Comparison of ENCODE assay signal across 21 cellular contexts in genomic region chr13:28402057-28402381, GRCh38.
DNase-seq lines count a peak whose midpoint lies in the region; ATAC-seq and TF ChIP-seq lines count a peak whose summit lies in the region.
"Had no signal": no experiment of that assay in that cellular context is flagged by ENCODE, and none has a peak within 500 bp of the region (broad histone marks: within the 10 kb centered on the region; RNA-seq: fewer than 3 reads in every experiment).

No MANE protein-coding gene starts in this region.

- TF ChIP-seq POLR2A in IMR-90 (IDR thresholded peaks at IDR 0.05; ENCODE audit: low read depth, low read length), result no peak
- no peak for TF ChIP-seq POLR2A in uterus (IDR thresholded peaks at IDR 0.05)

- H4K8ac ChIP-seq in IMR-90 (ENCODE audit: low read depth in 2 of 2, low read length in 2 of 2), result peak overlapping the region in 1 of 2 experiments; percentile 77; a peak in 2 of 4 replicates

- no peaks in the 10 kb centered on the region for H3K36me3 ChIP-seq in IMR-90 (ENCODE audit: control insufficient read depth, insufficient read depth, low read length)
- no peaks in the 10 kb centered on the region for H3K36me3 ChIP-seq in brain microvascular endothelial cell (replicated peaks)
- peaks cover 0 to 3% (median 0%) of the 10 kb centered on the region in 3 donors for H3K36me3 ChIP-seq in skeletal muscle tissue (ENCODE audit: control insufficient read depth in 3 of 3, insufficient read depth in 3 of 3, low read length in 3 of 3)
- H3K36me3 ChIP-seq in uterus, result no peaks in the 10 kb centered on the region
- H3K36me3 ChIP-seq: stomach, transverse colon had no signal

- no peak overlapping the region for H2AK9ac ChIP-seq in IMR-90 (replicated peaks; ENCODE audit: low read depth, low read length, poor library complexity)

- no peak overlapping the region for H3K4ac ChIP-seq in IMR-90 (ENCODE audit: low read depth, low read length)

- no CpG with 5 or more reads among the region's 5 CpGs for WGBS in IMR-90 (ENCODE audit: extremely low coverage in 2 of 2, insufficient read length in 1 of 2), 2 experiments

- H2BK5ac ChIP-seq in IMR-90 (ENCODE audit: low read depth, low read length, poor library complexity, severe bottlenecking), result peak overlapping the region; percentile 70

- H3K4me3 ChIP-seq in IMR-90 (ENCODE audit: insufficient read depth, low read depth, low read length), result no peak overlapping the region
- H3K4me3 ChIP-seq in brain microvascular endothelial cell (ENCODE audit: low read depth, low read length), result no peak overlapping the region
- no peak overlapping the region for H3K4me3 ChIP-seq in skeletal muscle tissue (ENCODE audit: low read length in 3 of 3)
- H3K4me3 ChIP-seq in uterus, result no peak overlapping the region
- H3K4me3 ChIP-seq: body of pancreas, stomach, transverse colon had no signal

- H2AK5ac ChIP-seq in IMR-90 (ENCODE audit: low read depth, low read length), result peak overlapping the region; percentile 71; the same call in 1 of the 2 replicates

- dilution Hi-C loops in IMR-90 (cut with HindIII; ENCODE audit: low sequenced_read_pairs, unreplicated experiment), result no loop called here

- 0 out of 4 replicates have a peak, but pooled peaks cover 0 to 3% of the 10 kb centered on the region in 2 experiments for H3K79me1 ChIP-seq in IMR-90 (ENCODE audit: low read depth in 1 of 2, low read length in 2 of 2)

- intact Hi-C loops in IMR-90 (cut with micrococcal nuclease) (no loop called here), uterus (cut with DNase I; ENCODE audit: low total_unique reads) (no loop called here)

- no peak overlapping the region for H2AFZ ChIP-seq in IMR-90 (replicated peaks; ENCODE audit: low read length, poor library complexity)

- no peak overlapping the region for H2BK15ac ChIP-seq in IMR-90 (ENCODE audit: low read depth, low read length)

- DNase-seq in IMR-90 (no peak), brain microvascular endothelial cell (no peak), iPS-NIHi7 (ENCODE audit: extremely low spot score) (no peak), uterus (no peak)
- DNase-seq: activated CD4-positive, alpha-beta T cell treated with anti-CD3 and anti-CD28 coated beads, Interleukin-2, amount 10 ng/mL, durations not matched to agents 24 days and 14 days; activated gamma-delta T cell treated with Interleukin-2 at 50 U/mL for 16 hours; activated T-cell treated with anti-CD3 and anti-CD28 coated beads, Interleukin-2, amount 50 U/mL, for 24 hours; body of pancreas; kidney glomerular epithelial cell; NCI-H1436 treated with DMSO at 0.1 percent for 48 hours; NCI-H2107; NCI-H446; NCI-H82; small intestine; stimulated activated CD4-positive, alpha-beta T cell treated with anti-CD3 and anti-CD28 coated beads, Interleukin-2, amount 100 ng/mL, for 24 hours; stomach; transverse colon had no signal

- no peaks in the 10 kb centered on the region for H3K9me1 ChIP-seq in IMR-90 (ENCODE audit: insufficient read depth, low read length)

- CTCF ChIA-PET in IMR-90 (lab: Yijun Ruan, JAX), result interaction anchor here (1.0 kb wide), 1 partner anchor 10 kb away, joined by 4 read pairs; no protein-coding TSS in a partner anchor

- no peak overlapping the region for H4K5ac ChIP-seq in IMR-90 (ENCODE audit: low read depth, low read length)

- no peak overlapping the region for H4K91ac ChIP-seq in IMR-90 (ENCODE audit: insufficient read depth, low read depth, low read length)

- TF ChIP-seq CTCF in C4-2B (conservative IDR thresholded peaks at IDR 0.05), result no peak
- no peak for TF ChIP-seq CTCF in IMR-90 (conservative IDR thresholded peaks at IDR 0.05; ENCODE audit: low read depth, low read length)
- TF ChIP-seq CTCF in brain microvascular endothelial cell (IDR thresholded peaks at IDR 0.05; ENCODE audit: low read depth, low read length, missing control alignments), result no peak
- no peak for TF ChIP-seq CTCF in uterus (IDR thresholded peaks at IDR 0.05)

- no peak for ATAC-seq in IMR-90 (ENCODE audit: low read depth)
- no peak for ATAC-seq in GM18511 (IDR thresholded peaks at IDR 0.05; ENCODE audit: unreplicated experiment)
- ATAC-seq: body of pancreas had no signal

- H3K27me3 ChIP-seq in IMR-90 (ENCODE audit: control insufficient read depth, insufficient read depth, low read length), result no peaks in the 10 kb centered on the region
- no peaks in the 10 kb centered on the region for H3K27me3 ChIP-seq in brain microvascular endothelial cell (replicated peaks)
- no peaks in the 10 kb centered on the region for H3K27me3 ChIP-seq in skeletal muscle tissue (ENCODE audit: control insufficient read depth in 3 of 3, insufficient read depth in 3 of 3, low read length in 3 of 3)
- no peaks in the 10 kb centered on the region for H3K27me3 ChIP-seq in uterus
- H3K27me3 ChIP-seq: body of pancreas, transverse colon had no signal

- TF ChIP-seq RAD21 in IMR-90 (IDR thresholded peaks at IDR 0.05; ENCODE audit: low read length), result no peak

- H3K27ac ChIP-seq in C4-2B, result peak overlapping the region; percentile 46; the same call in 1 of the 2 replicates
- H3K27ac ChIP-seq in IMR-90 (ENCODE audit: insufficient read depth, low read length), result no peak overlapping the region
- H3K27ac ChIP-seq in brain microvascular endothelial cell, result peak overlapping the region; percentile 84
- H3K27ac ChIP-seq in skeletal muscle tissue (ENCODE audit: low read depth, low read length), result peak overlapping the region; percentile 0
- H3K27ac ChIP-seq in uterus, result peak overlapping the region in 1 of 2 donors; percentile 61
- H3K27ac ChIP-seq: body of pancreas, KMS-11, stomach, transverse colon had no signal

- no peak overlapping the region for H3K56ac ChIP-seq in IMR-90 (ENCODE audit: extremely low read depth, insufficient read depth, low read length)

- H3K9ac ChIP-seq in IMR-90 (ENCODE audit: low read depth, low read length) (no peak overlapping the region), skeletal muscle tissue (ENCODE audit: low read depth in 1 of 3, low read length in 3 of 3) (no peak overlapping the region)
- H3K9ac ChIP-seq: KMS-11 had no signal

- no TSS peak for BruUV-seq in IMR-90 (replicated peaks; lab: Mats Ljungman, UMichigan)

- no peak overlapping the region for H3K18ac ChIP-seq in IMR-90 (ENCODE audit: low read depth, low read length)

- H3K4me1 ChIP-seq in IMR-90 (ENCODE audit: control insufficient read depth, insufficient read depth, low read length), result peaks cover 2% of the 10 kb centered on the region; the same call in 1 of the 2 replicates
- H3K4me1 ChIP-seq in skeletal muscle tissue (ENCODE audit: control insufficient read depth in 3 of 3, insufficient read depth in 3 of 3, low read length in 3 of 3), result peaks cover 0 to 3% (median 2%) of the 10 kb centered on the region in 3 donors
- H3K4me1 ChIP-seq in uterus, result no peaks in the 10 kb centered on the region
- H3K4me1 ChIP-seq: body of pancreas, stomach had no signal

- no peak overlapping the region; the same call in 1 of the 2 replicates for H2BK120ac ChIP-seq in IMR-90 (ENCODE audit: low read depth, low read length)

- in situ Hi-C loops in IMR-90 (cut with MboI; ENCODE audit: low sequenced_read_pairs) (no loop called here), brain microvascular endothelial cell (cut with HindIII; ENCODE audit: low pct_ligation_motif_present, low sequenced_read_pairs) (no loop called here)

- peak overlapping the region; percentile 49; the same call in 1 of the 2 replicates for H3K4me2 ChIP-seq in IMR-90 (ENCODE audit: low read depth, low read length)
- H3K4me2 ChIP-seq: KMS-11 had no signal

- POLR2A ChIA-PET in IMR-90 (lab: Charles Lee; ENCODE audit: unreplicated experiment), result no interaction called here

- H3K9me3 ChIP-seq in IMR-90 (ENCODE audit: control insufficient read depth, insufficient read depth, low read length) (no peaks in the 10 kb centered on the region), skeletal muscle tissue (ENCODE audit: control insufficient read depth in 3 of 3, low read length in 3 of 3) (no peaks in the 10 kb centered on the region), uterus (no peaks in the 10 kb centered on the region)
- H3K9me3 ChIP-seq: body of pancreas, stomach, transverse colon had no signal

- H3K23ac ChIP-seq in IMR-90 (ENCODE audit: low read depth, low read length), result no peak overlapping the region

- peak overlapping the region; percentile 28; the same call in 1 of the 2 replicates for H2BK20ac ChIP-seq in IMR-90 (ENCODE audit: low read depth, low read length)

- no peak overlapping the region for H3K14ac ChIP-seq in IMR-90 (replicated peaks; ENCODE audit: low read depth, low read length)

- H4K20me1 ChIP-seq in IMR-90 (ENCODE audit: insufficient read depth, low read length), result no peaks in the 10 kb centered on the region

TF ChIP-seq in IMR-90, 13 proteins besides CTCF, POLR2A, EP300 and RAD21:
- TF ChIP-seq FOS (IDR thresholded peaks at IDR 0.05; ENCODE audit: low read depth, low read length), result peak; percentile 48; the same call in 1 of the 2 replicates
- no peak for TF ChIP-seq RCOR1 (IDR thresholded peaks at IDR 0.05; ENCODE audit: insufficient replicate concordance, low read length)
